1 cellular context compared by ENCODE assay signal in genomic region chr16:27448531-27449433, GRCh38.
TF ChIP-seq lines count a peak whose summit lies in the region.

No MANE protein-coding gene starts in this region.

TF ChIP-seq in H1, 55 proteins besides CTCF, POLR2A, EP300 and RAD21 (continued from another document):
- TF ChIP-seq GTF2F1 (IDR thresholded peaks at IDR 0.05; ENCODE audit: borderline replicate concordance, low read depth, low read length), result no peak
- TF ChIP-seq SIN3A (conservative IDR thresholded peaks at IDR 0.05 in 1 of 2, IDR thresholded peaks at IDR 0.05 in 1 of 2; ENCODE audit: low read depth in 1 of 2, low read length in 2 of 2), result no peak
